Comparison of ENCODE assay signal across 8 cellular contexts in the genomic region with DNA sequence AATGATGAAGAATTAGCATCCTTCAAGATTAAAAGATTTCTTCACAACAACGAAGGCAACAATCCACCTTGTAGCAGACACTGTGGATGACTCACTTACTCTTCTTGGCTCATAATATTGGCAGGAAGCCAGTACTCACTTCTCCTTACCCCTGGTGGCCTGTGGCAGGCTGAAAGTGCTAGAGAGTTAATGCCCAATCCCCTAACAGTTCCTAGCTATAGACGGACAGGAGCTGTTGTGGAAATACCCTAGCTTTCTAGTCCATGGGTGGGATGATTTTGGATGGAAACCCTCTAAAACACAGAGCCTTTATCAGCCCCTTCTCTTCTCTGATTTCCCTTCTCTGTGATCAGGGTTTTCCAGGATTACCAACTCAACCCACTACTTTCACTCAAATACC.
A peak's percentile ranks its signal among the peaks of the same experiment; 100 is the strongest.
DNase-seq lines count a peak whose midpoint lies in the region; ATAC-seq and TF ChIP-seq lines count a peak whose summit lies in the region.

No MANE protein-coding gene starts in this region.

- in situ Hi-C loops in GM13977 (cut with MboI; ENCODE audit: low pct_unique_long_range_greater_than_20kb, low sequenced_read_pairs, unreplicated experiment) = no loop called here

- TF ChIP-seq EP300 in gastroesophageal sphincter (IDR thresholded peaks at IDR 0.05) = no peak

- H3K4me1 Mint-ChIP-seq in HFFc6 (ENCODE audit: low read depth) = no peaks in the 10 kb centered on the region; the same call in 1 of the 2 replicates

- WGBS in gastroesophageal sphincter (ENCODE audit: low coverage in 1 of 2), 2 donors = 10 to 23% methylated on average over 2 of the region's 2 CpGs

- DNase-seq in AML-193 (lab: John Stamatoyannopoulos, UW) = peak; percentile 40 to 74
- peak; percentile 57 for DNase-seq in GM13977 (ENCODE audit: low spot score)
- DNase-seq in HFFc6 = peak; percentile 69
- peak; percentile 25 for DNase-seq in LNCaP clone FGC (ENCODE audit: low read depth)
- peak; percentile 71 for DNase-seq in SHP77 treated with DMSO at 0.1 percent for 48 hours (lab: John Stamatoyannopoulos, UW)
- peak; percentile 44 to 72 for DNase-seq in foreskin keratinocyte
- DNase-seq in NCI-H187 treated with DMSO at 0.1 percent for 48 hours (lab: John Stamatoyannopoulos, UW) = no peak

- no peaks in the 10 kb centered on the region for H3K4me1 ChIP-seq in foreskin keratinocyte
- H3K4me1 ChIP-seq in gastroesophageal sphincter = no peaks in the 10 kb centered on the region

- H3K36me3 Mint-ChIP-seq in HFFc6 (ENCODE audit: low read depth) = no peaks in the 10 kb centered on the region

- ATAC-seq in foreskin keratinocyte (peak; percentile 99), gastroesophageal sphincter (no peak)

- no peak for TF ChIP-seq POLR2A in gastroesophageal sphincter (IDR thresholded peaks at IDR 0.05)

- no peaks in the 10 kb centered on the region; the same call in 1 of the 2 replicates for H3K27me3 Mint-ChIP-seq in HFFc6 (ENCODE audit: insufficient read depth)

- TF ChIP-seq CTCF in GM13977 (IDR thresholded peaks at IDR 0.05; ENCODE audit: extremely low read depth, insufficient read depth, missing control alignments) (no peak), HFFc6 (IDR thresholded peaks at IDR 0.05) (no peak), LNCaP clone FGC (IDR thresholded peaks at IDR 0.05; ENCODE audit: control insufficient read depth, extremely low read depth, insufficient read depth) (no peak), foreskin keratinocyte (conservative IDR thresholded peaks at IDR 0.05) (peak; percentile 26), gastroesophageal sphincter (IDR thresholded peaks at IDR 0.05) (no peak)

- H3K4me3 ChIP-seq in LNCaP clone FGC (ENCODE audit: low read depth, low read length) (no peak overlapping the region), gastroesophageal sphincter (no peak overlapping the region)

- H3K9me3 Mint-ChIP-seq in HFFc6 = peaks cover 4% of the 10 kb centered on the region; the same call in 1 of the 2 replicates

- H3K36me3 ChIP-seq in gastroesophageal sphincter = no peaks in the 10 kb centered on the region

- no peak overlapping the region for H3K27ac Mint-ChIP-seq in HFFc6

- H3K4me3 Mint-ChIP-seq in HFFc6 = no peak overlapping the region

- H3K27me3 ChIP-seq in foreskin keratinocyte (no peaks in the 10 kb centered on the region), gastroesophageal sphincter (no peaks in the 10 kb centered on the region)

- peaks cover 0 to 4% (median 0%) of the 10 kb centered on the region in 3 donors for H3K9me3 ChIP-seq in gastroesophageal sphincter

- H3K27ac ChIP-seq in foreskin keratinocyte (no peak overlapping the region), gastroesophageal sphincter (no peak overlapping the region)
